ENCODE assay signal across 2 cellular contexts in the genomic region with DNA sequence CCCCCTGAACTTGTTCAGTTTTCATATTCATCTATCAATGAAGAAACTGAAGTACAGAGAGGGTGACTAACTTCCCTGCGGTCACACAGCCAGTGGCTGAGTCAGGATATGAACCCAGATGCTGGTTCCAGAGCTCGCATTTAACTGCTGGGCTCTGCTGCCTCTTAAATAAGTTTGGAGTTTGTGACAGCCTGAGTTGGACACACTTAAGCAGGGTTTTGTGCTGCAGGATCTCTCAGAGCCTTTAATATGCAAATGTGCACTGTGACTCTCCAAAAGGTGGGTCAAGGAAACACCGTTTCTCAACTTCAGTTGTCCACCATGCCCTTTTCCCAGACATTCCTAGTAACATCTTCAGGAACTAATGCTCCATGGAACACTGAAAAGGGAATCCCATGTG.
TF ChIP-seq lines count a peak whose summit lies in the region.

No MANE protein-coding gene starts in this region.

TF ChIP-seq in HEK293, 187 proteins besides CTCF, POLR2A, EP300 and RAD21:
- TF ChIP-seq ZNF768 (tag by site-specific recombination; IDR thresholded peaks at IDR 0.05): 0 out of 2 replicates have a peak, but pooled peaks have one; percentile 33
- TF ChIP-seq GLIS1 (tag by site-specific recombination; IDR thresholded peaks at IDR 0.05): no peak
- no peak for TF ChIP-seq TRIM28 (IDR thresholded peaks at IDR 0.05; ENCODE audit: borderline replicate concordance, low read length)
- no peak for TF ChIP-seq MEIS1 (CRISPR knock-in tag; IDR thresholded peaks at IDR 0.05; ENCODE audit: borderline replicate concordance)
- no peak for TF ChIP-seq HOXC10 (CRISPR knock-in tag; IDR thresholded peaks at IDR 0.05)
- 0 out of 2 replicates have a peak, but pooled peaks have one; percentile 62 for TF ChIP-seq ZNF239 (tag by site-specific recombination; IDR thresholded peaks at IDR 0.05)
- no peak for TF ChIP-seq ZNF843 (tag by site-specific recombination; IDR thresholded peaks at IDR 0.05)
- TF ChIP-seq SETDB1 (IDR thresholded peaks at IDR 0.05; ENCODE audit: insufficient read length, low read length): no peak
- TF ChIP-seq ZXDB (tag by site-specific recombination; IDR thresholded peaks at IDR 0.05): no peak
- TF ChIP-seq, protein P1, sequence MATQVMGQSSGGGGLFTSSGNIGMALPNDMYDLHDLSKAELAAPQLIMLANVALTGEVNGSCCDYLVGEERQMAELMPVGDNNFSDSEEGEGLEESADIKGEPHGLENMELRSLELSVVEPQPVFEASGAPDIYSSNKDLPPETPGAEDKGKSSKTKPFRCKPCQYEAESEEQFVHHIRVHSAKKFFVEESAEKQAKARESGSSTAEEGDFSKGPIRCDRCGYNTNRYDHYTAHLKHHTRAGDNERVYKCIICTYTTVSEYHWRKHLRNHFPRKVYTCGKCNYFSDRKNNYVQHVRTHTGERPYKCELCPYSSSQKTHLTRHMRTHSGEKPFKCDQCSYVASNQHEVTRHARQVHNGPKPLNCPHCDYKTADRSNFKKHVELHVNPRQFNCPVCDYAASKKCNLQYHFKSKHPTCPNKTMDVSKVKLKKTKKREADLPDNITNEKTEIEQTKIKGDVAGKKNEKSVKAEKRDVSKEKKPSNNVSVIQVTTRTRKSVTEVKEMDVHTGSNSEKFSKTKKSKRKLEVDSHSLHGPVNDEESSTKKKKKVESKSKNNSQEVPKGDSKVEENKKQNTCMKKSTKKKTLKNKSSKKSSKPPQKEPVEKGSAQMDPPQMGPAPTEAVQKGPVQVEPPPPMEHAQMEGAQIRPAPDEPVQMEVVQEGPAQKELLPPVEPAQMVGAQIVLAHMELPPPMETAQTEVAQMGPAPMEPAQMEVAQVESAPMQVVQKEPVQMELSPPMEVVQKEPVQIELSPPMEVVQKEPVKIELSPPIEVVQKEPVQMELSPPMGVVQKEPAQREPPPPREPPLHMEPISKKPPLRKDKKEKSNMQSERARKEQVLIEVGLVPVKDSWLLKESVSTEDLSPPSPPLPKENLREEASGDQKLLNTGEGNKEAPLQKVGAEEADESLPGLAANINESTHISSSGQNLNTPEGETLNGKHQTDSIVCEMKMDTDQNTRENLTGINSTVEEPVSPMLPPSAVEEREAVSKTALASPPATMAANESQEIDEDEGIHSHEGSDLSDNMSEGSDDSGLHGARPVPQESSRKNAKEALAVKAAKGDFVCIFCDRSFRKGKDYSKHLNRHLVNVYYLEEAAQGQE (tag by site-specific recombination; IDR thresholded peaks at IDR 0.05): no peak
- TF ChIP-seq, protein P2, sequence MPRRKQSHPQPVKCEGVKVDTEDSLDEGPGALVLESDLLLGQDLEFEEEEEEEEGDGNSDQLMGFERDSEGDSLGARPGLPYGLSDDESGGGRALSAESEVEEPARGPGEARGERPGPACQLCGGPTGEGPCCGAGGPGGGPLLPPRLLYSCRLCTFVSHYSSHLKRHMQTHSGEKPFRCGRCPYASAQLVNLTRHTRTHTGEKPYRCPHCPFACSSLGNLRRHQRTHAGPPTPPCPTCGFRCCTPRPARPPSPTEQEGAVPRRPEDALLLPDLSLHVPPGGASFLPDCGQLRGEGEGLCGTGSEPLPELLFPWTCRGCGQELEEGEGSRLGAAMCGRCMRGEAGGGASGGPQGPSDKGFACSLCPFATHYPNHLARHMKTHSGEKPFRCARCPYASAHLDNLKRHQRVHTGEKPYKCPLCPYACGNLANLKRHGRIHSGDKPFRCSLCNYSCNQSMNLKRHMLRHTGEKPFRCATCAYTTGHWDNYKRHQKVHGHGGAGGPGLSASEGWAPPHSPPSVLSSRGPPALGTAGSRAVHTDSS (tag by site-specific recombination; IDR thresholded peaks at IDR 0.05): no peak

TF ChIP-seq in K562, 482 proteins besides CTCF, POLR2A, EP300 and RAD21:
- TF ChIP-seq ZNF354B (CRISPR knock-in tag; IDR thresholded peaks at IDR 0.05) (no peak), GABPB2 (CRISPR knock-in tag; conservative IDR thresholded peaks at IDR 0.05) (no peak), SUPT5H (IDR thresholded peaks at IDR 0.05) (no peak), ZNF239 (CRISPR knock-in tag; IDR thresholded peaks at IDR 0.05) (peak; percentile 85), LARP7 (IDR thresholded peaks at IDR 0.05) (no peak), RBM25 (IDR thresholded peaks at IDR 0.05; ENCODE audit: low read depth, low read length, severe bottlenecking) (peak; percentile 14), MYNN (IDR thresholded peaks at IDR 0.05) (no peak), MYNN (CRISPR knock-in tag; IDR thresholded peaks at IDR 0.05) (no peak), CBX8 (IDR thresholded peaks at IDR 0.05; ENCODE audit: borderline replicate concordance, extremely low read depth, low read depth, low read length, poor library complexity, severe bottlenecking) (no peak)
